ENCODE assay signal across 15 cellular contexts in the genomic region with DNA sequence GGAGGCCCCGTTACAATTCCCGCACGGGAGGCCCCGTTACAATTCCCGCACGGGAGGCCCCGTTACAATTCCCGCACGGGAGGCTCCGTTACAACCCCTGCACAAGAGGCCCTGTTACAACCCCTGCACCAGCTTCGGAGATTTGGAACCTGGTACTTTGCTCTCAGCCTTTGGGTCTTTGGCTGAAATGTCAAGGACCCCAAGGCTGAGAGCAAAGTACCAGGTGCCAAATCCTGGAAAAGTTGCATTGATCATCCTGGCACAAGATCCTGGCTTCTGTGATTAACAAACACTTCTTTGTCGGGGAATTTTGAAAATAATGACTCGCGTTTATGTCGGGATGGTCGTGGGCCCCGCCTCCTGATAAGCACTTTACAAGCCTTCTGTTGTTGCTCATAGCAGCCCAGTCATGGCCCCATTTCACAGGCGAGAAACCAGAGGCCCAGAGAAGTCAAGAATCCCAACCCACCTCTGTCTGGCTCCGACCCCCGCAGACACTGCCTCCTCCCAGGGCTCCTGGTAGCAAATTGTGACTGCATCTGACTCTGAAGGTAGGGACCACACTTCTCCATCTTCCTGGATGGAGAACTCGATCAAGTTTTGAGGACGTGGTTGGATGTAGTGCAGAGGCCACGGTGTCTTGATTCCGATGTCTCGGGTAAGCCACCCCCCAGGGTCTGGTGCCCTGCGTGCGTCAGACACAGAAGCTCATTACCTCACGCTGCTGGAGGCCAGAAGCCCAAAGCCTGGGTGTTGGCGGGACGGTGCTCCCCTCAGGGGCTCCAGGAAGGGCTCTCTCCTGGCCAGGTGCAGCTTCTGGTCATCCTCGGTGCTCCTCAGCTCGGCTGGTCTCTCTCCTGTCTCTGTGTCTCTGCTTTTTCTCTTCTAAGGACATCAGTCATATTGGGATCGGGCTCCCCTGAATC.
DNase-seq lines count a peak whose midpoint lies in the region; ATAC-seq and TF ChIP-seq lines count a peak whose summit lies in the region.
"Had no signal": no experiment of that assay in that cellular context is flagged by ENCODE, and none has a peak within 500 bp of the region (broad histone marks: within the 10 kb centered on the region; RNA-seq: fewer than 3 reads in every experiment).

No MANE protein-coding gene starts in this region.

- H3K4me1 ChIP-seq in left ventricle myocardium inferior (peaks cover 18% of the 10 kb centered on the region), body of pancreas (peaks cover 51% of the 10 kb centered on the region), liver (ENCODE audit: control insufficient read depth in 4 of 4, insufficient read depth in 4 of 4, low read length in 3 of 4) (peaks cover 10 to 49% (median 37%) of the 10 kb centered on the region in 4 donors)
- H3K4me1 ChIP-seq: HAP-1 had no signal

- H3K4me3 ChIP-seq in left ventricle myocardium inferior (no peak overlapping the region), body of pancreas (no peak overlapping the region), liver (ENCODE audit: low read depth in 1 of 3, low read length in 3 of 3) (no peak overlapping the region), retinal pigment epithelial cell (ENCODE audit: low read length) (no peak overlapping the region)
- H3K4me3 ChIP-seq: BLaER1 treated with 17β-estradiol and CSF1 and Interleukin-3, amounts not matched to agents 10 nM and 100 nM; HAP-1 had no signal

- H3K9me3 Mint-ChIP-seq in endothelial cell (ENCODE audit: unreplicated experiment) = no peaks in the 10 kb centered on the region
- H3K9me3 Mint-ChIP-seq: CD4-positive, alpha-beta T cell had no signal

- H3K9me3 ChIP-seq in left ventricle myocardium inferior (replicated peaks) = no peaks in the 10 kb centered on the region
- no peaks in the 10 kb centered on the region for H3K9me3 ChIP-seq in body of pancreas
- no peaks in the 10 kb centered on the region for H3K9me3 ChIP-seq in liver (ENCODE audit: control insufficient read depth in 4 of 4, low read length in 3 of 4)
- H3K9me3 ChIP-seq: BLaER1 treated with 17β-estradiol and CSF1 and Interleukin-3, amounts not matched to agents 10 nM and 100 nM; HAP-1 had no signal

- ATAC-seq in left cardiac atrium = no peak
- ATAC-seq in body of pancreas = no peak
- no peak for ATAC-seq in HG02938 (IDR thresholded peaks at IDR 0.05; ENCODE audit: unreplicated experiment)

- H3K9ac ChIP-seq in liver (ENCODE audit: low read depth in 1 of 2, low read length in 2 of 2) = no peak overlapping the region
- H3K9ac ChIP-seq: BLaER1 treated with 17β-estradiol and CSF1 and Interleukin-3, amounts not matched to agents 10 nM and 100 nM had no signal

- no peak overlapping the region for H3K4me3 Mint-ChIP-seq in endothelial cell (ENCODE audit: unreplicated experiment)
- H3K4me3 Mint-ChIP-seq: CD4-positive, alpha-beta T cell had no signal

- peaks cover 15% of the 10 kb centered on the region for H3K27me3 Mint-ChIP-seq in endothelial cell (ENCODE audit: unreplicated experiment)

- no peak for TF ChIP-seq POLR2A in body of pancreas (IDR thresholded peaks at IDR 0.05)

- no peak overlapping the region for H3K27ac Mint-ChIP-seq in endothelial cell (ENCODE audit: unreplicated experiment)
- H3K27ac Mint-ChIP-seq: CD4-positive, alpha-beta T cell had no signal

- peak; percentile 14 for DNase-seq in left cardiac atrium
- no peak for DNase-seq in left ventricle myocardium inferior
- DNase-seq in body of pancreas = peak in 3 of 4 donors; percentile 10 to 38 (median 26)
- DNase-seq in retinal pigment epithelial cell (ENCODE audit: low read depth) = peak; percentile 19
- no peak for DNase-seq in mucosa of gallbladder (ENCODE audit: low spot score)
- DNase-seq in endothelial cell (ENCODE audit: low spot score) = no peak
- DNase-seq: ACHN; CD4-positive, alpha-beta T cell; DMS79; EL; GOT3 had no signal

- no peak for TF ChIP-seq CTCF in left ventricle myocardium inferior (IDR thresholded peaks at IDR 0.05; ENCODE audit: borderline replicate concordance)
- no peak for TF ChIP-seq CTCF in body of pancreas (IDR thresholded peaks at IDR 0.05)
- no peak for TF ChIP-seq CTCF in liver (IDR thresholded peaks at IDR 0.05; ENCODE audit: low read depth, low read length, missing input control)
- no peak for TF ChIP-seq CTCF in retinal pigment epithelial cell (conservative IDR thresholded peaks at IDR 0.05; ENCODE audit: low read depth, low read length)
- no peak for TF ChIP-seq CTCF in endothelial cell (IDR thresholded peaks at IDR 0.05; ENCODE audit: unreplicated experiment)

- H3K4me1 Mint-ChIP-seq in endothelial cell (ENCODE audit: unreplicated experiment) = no peaks in the 10 kb centered on the region

- 46 to 47% methylated on average over 26 to 32 of the region's 33 CpGs for WGBS in body of pancreas, 2 donors
- 63% methylated on average over 33 of the region's 33 CpGs for WGBS in liver

- H3K36me3 Mint-ChIP-seq in endothelial cell (ENCODE audit: low read depth, unreplicated experiment) = no peaks in the 10 kb centered on the region

- H3K27ac ChIP-seq in left ventricle myocardium inferior (replicated peaks) = no peak overlapping the region
- H3K27ac ChIP-seq in body of pancreas = peak overlapping the region; percentile 45 to 77 (median 74)
- no peak overlapping the region for H3K27ac ChIP-seq in liver (ENCODE audit: low read depth in 1 of 2, low read length in 2 of 2)
- H3K27ac ChIP-seq: BLaER1 treated with 17β-estradiol and CSF1 and Interleukin-3, amounts not matched to agents 10 nM and 100 nM had no signal

- intact Hi-C loops in left cardiac atrium (cut with DNase I) (no loop called here), left ventricle myocardium inferior (cut with micrococcal nuclease) (no loop called here), body of pancreas (cut with DNase I) (no loop called here)

- H3K27me3 ChIP-seq in left ventricle myocardium inferior (ENCODE audit: low read depth) (peaks cover 33% of the 10 kb centered on the region), body of pancreas (no peaks in the 10 kb centered on the region), liver (ENCODE audit: control insufficient read depth in 4 of 4, insufficient read depth in 4 of 4, low read length in 3 of 4) (no peaks in the 10 kb centered on the region)
- H3K27me3 ChIP-seq: BLaER1 treated with 17β-estradiol and CSF1 and Interleukin-3, amounts not matched to agents 10 nM and 100 nM had no signal

- no peaks in the 10 kb centered on the region for H3K36me3 ChIP-seq in left ventricle myocardium inferior
- H3K36me3 ChIP-seq in body of pancreas (replicated peaks in 1 of 2; ENCODE audit: insufficient read depth in 1 of 2, low read depth in 2 of 2) = no peaks in the 10 kb centered on the region
- H3K36me3 ChIP-seq in liver (ENCODE audit: control insufficient read depth in 4 of 4, insufficient read depth in 3 of 4, low read depth in 1 of 4, low read length in 3 of 4) = no peaks in the 10 kb centered on the region
- H3K36me3 ChIP-seq: BLaER1 treated with 17β-estradiol and CSF1 and Interleukin-3, amounts not matched to agents 10 nM and 100 nM; HAP-1 had no signal

- no peak for TF ChIP-seq RAD21 in liver (IDR thresholded peaks at IDR 0.05)

TF ChIP-seq in liver, 16 proteins besides CTCF, POLR2A, EP300 and RAD21 (continues in another document):
- TF ChIP-seq GABPA (IDR thresholded peaks at IDR 0.05 in 1 of 2, conservative IDR thresholded peaks at IDR 0.05 in 1 of 2) (no peak), YY1 (IDR thresholded peaks at IDR 0.05) (no peak), TAF1 (conservative IDR thresholded peaks at IDR 0.05) (no peak), EGR1 (IDR thresholded peaks at IDR 0.05; ENCODE audit: low read depth in 2 of 2) (no peak), NR2F2 (IDR thresholded peaks at IDR 0.05) (no peak), JUND (IDR thresholded peaks at IDR 0.05) (no peak), RXRA (IDR thresholded peaks at IDR 0.05) (peak; percentile 82 to 85), HNF4A (conservative IDR thresholded peaks at IDR 0.05) (peak; percentile 72 to 91), REST (IDR thresholded peaks at IDR 0.05) (no peak)
- TF ChIP-seq, protein P1, sequence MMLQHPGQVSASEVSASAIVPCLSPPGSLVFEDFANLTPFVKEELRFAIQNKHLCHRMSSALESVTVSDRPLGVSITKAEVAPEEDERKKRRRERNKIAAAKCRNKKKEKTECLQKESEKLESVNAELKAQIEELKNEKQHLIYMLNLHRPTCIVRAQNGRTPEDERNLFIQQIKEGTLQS (IDR thresholded peaks at IDR 0.05) = no peak

Comparison
In these comparisons a context has a peak if more than half of its experiments do, and no peak if none do; other contexts are left out.
1. DNase-seq: peak in left cardiac atrium (single experiment), body of pancreas (3 of 4) and retinal pigment epithelial cell (single experiment); none in left ventricle myocardium inferior (single experiment), mucosa of gallbladder (single experiment) and endothelial cell (single experiment).
2. H3K27ac ChIP-seq: peak in body of pancreas (4 of 4); none in left ventricle myocardium inferior (single experiment) and liver (0 of 2).